In genomic region chr11:27703453-27703852, GRCh38 we compare ENCODE assay signal across 20 cellular contexts. TPM values are rescaled to one million over a fixed set of nuclear protein-coding genes. Genes with fewer than 3 reads are reported as not detected.
DNase-seq lines count a peak whose midpoint lies in the region; ATAC-seq, FAIRE-seq and TF ChIP-seq lines count a peak whose summit lies in the region.
"Had no signal": no experiment of that assay in that cellular context is flagged by ENCODE, and none has a peak within 500 bp of the region (broad histone marks: within the 10 kb centered on the region; RNA-seq: fewer than 3 reads in every experiment).

No MANE protein-coding gene starts in this region.

- peaks cover 20% of the 10 kb centered on the region; the same call in 2 of the 3 replicates for H3K4me1 ChIP-seq in A549
- H3K4me1 ChIP-seq in GM23338 (ENCODE audit: insufficient read depth): peaks cover 43% of the 10 kb centered on the region
- H3K4me1 ChIP-seq in RWPE2 (ENCODE audit: insufficient read depth, poor library complexity, severe bottlenecking): no peaks in the 10 kb centered on the region

- no peak for TF ChIP-seq POLR2A in A549 (IDR thresholded peaks at IDR 0.05; ENCODE audit: low read length)

- no peaks in the 10 kb centered on the region for H3K36me3 Mint-ChIP-seq in GM23338 (ENCODE audit: low read depth)

- peaks cover 26% of the 10 kb centered on the region for H3K4me1 Mint-ChIP-seq in GM23338

- H3K4me3 Mint-ChIP-seq in GM23338: no peak overlapping the region; the same call in 2 of the 3 replicates
- H3K4me3 Mint-ChIP-seq: activated CD4-positive, alpha-beta T cell treated with anti-CD3 and anti-CD28 coated beads for 36 hours; activated naive CD4-positive, alpha-beta T cell treated with anti-CD3 and anti-CD28 coated beads for 36 hours; endodermal cell; natural killer cell treated with Interleukin-12 subunit alpha and Interleukin-12 subunit beta and Interleukin-15 and Interleukin-18, amount 100 ng/mL, for 72 hours; T-helper 2 cell treated with Interferon-gamma antibody and Interleukin-4, amounts not matched to agents 5 μg/mL and 100 μg/mL, for 36 hours had no signal

- 28% methylated on average over 2 of the region's 2 CpGs for WGBS in A549 (ENCODE audit: missing lambda C conversion rate)

- POLR2A ChIA-PET in A549 (lab: Yijun Ruan, JAX): interaction anchor here (0.9 kb wide), 1 partner anchor 14 kb away, joined by 4 read pairs; no protein-coding TSS in a partner anchor

- no peak overlapping the region for H3K27ac Mint-ChIP-seq in GM23338
- H3K27ac Mint-ChIP-seq: activated CD4-positive, alpha-beta T cell treated with anti-CD3 and anti-CD28 coated beads for 36 hours; activated naive CD4-positive, alpha-beta T cell treated with anti-CD3 and anti-CD28 coated beads for 36 hours; endodermal cell; natural killer cell treated with Interleukin-12 subunit alpha and Interleukin-12 subunit beta and Interleukin-15 and Interleukin-18, amount 100 ng/mL, for 72 hours; T-helper 2 cell treated with Interferon-gamma antibody and Interleukin-4, amounts not matched to agents 5 μg/mL and 100 μg/mL, for 36 hours had no signal

- H4K20me1 ChIP-seq in GM23338 (replicated peaks; ENCODE audit: insufficient read depth): no peaks in the 10 kb centered on the region

- TF ChIP-seq CTCF in A549 (IDR thresholded peaks at IDR 0.05): peak; percentile 36
- TF ChIP-seq CTCF in GM23338 (conservative IDR thresholded peaks at IDR 0.05; ENCODE audit: low read depth in 2 of 2): no peak
- TF ChIP-seq CTCF in RWPE2 (IDR thresholded peaks at IDR 0.05; ENCODE audit: poor library complexity, severe bottlenecking): peak; percentile 48

- H3K27ac ChIP-seq in A549 (peak overlapping the region in 1 of 2 experiments; percentile 29; a peak in 1 of 6 replicates), GM23338 (ENCODE audit: low read depth) (no peak overlapping the region), RWPE2 (ENCODE audit: poor library complexity, severe bottlenecking) (no peak overlapping the region)
- H3K27ac ChIP-seq: uterus had no signal

- CTCF ChIA-PET in A549 (lab: Yijun Ruan, JAX): interaction anchor here (1.2 to 7.0 kb wide), 6 partner anchors 15 to 1633 kb away, joined by 3 to 95 read pairs (median 3); no protein-coding TSS in a partner anchor

- no peaks in the 10 kb centered on the region for H3K9me3 ChIP-seq in A549
- no peaks in the 10 kb centered on the region for H3K9me3 ChIP-seq in RWPE2 (ENCODE audit: severe bottlenecking)
- H3K9me3 ChIP-seq: uterus had no signal

- H3K9me3 Mint-ChIP-seq in GM23338: no peaks in the 10 kb centered on the region
- H3K9me3 Mint-ChIP-seq: activated naive CD4-positive, alpha-beta T cell treated with anti-CD3 and anti-CD28 coated beads for 36 hours; endodermal cell; T-helper 2 cell treated with Interferon-gamma antibody and Interleukin-4, amounts not matched to agents 5 μg/mL and 100 μg/mL, for 36 hours had no signal

- TF ChIP-seq RAD21 in A549 (conservative IDR thresholded peaks at IDR 0.05 in 1 of 2, IDR thresholded peaks at IDR 0.05 in 1 of 2): peak; percentile 51 to 56

- no peak for ATAC-seq in A549
- no peak for ATAC-seq in GM23338
- ATAC-seq in RWPE2 (ENCODE audit: low read depth): no peak
- ATAC-seq in GM19324 (IDR thresholded peaks at IDR 0.05; ENCODE audit: low FRiP score, unreplicated experiment): no peak
- ATAC-seq in GM21367 (IDR thresholded peaks at IDR 0.05; ENCODE audit: unreplicated experiment): no peak
- ATAC-seq: activated CD4-positive, alpha-beta T cell treated with anti-CD3 and anti-CD28 coated beads for 36 hours; natural killer cell treated with Interleukin-12 subunit alpha and Interleukin-12 subunit beta and Interleukin-15 and Interleukin-18, amount 100 ng/mL, for 72 hours had no signal

- H3K27me3 ChIP-seq in GM23338 (ENCODE audit: insufficient read depth) (peaks cover 27% of the 10 kb centered on the region), RWPE2 (ENCODE audit: insufficient read depth, poor library complexity, severe bottlenecking) (no peaks in the 10 kb centered on the region)

- no peak overlapping the region for H2AFZ ChIP-seq in GM23338

- no peak for FAIRE-seq in A549 (lab: Jason Lieb, UNC)
- FAIRE-seq: GM18507, islet of Langerhans had no signal

- H3K36me3 ChIP-seq in GM23338 (ENCODE audit: insufficient read depth): no peaks in the 10 kb centered on the region
- no peaks in the 10 kb centered on the region for H3K36me3 ChIP-seq in RWPE2 (ENCODE audit: low read depth)
- H3K36me3 ChIP-seq: uterus had no signal

- peak overlapping the region; percentile 14; the same call in 1 of the 3 replicates for H3K4me2 ChIP-seq in A549
- peak overlapping the region; percentile 87 for H3K4me2 ChIP-seq in GM23338

- H3F3A ChIP-seq in GM23338 (replicated peaks; ENCODE audit: low read depth): 0 out of 2 replicates have a peak, but pooled peaks cover 11% of the 10 kb centered on the region

- no peak for TF ChIP-seq EP300 in A549 (IDR thresholded peaks at IDR 0.05)

- H3K9me2 ChIP-seq in GM23338 (ENCODE audit: insufficient read depth): no peaks in the 10 kb centered on the region

- DNase-seq in A549 (ENCODE audit: low read depth in 1 of 2, low spot score in 1 of 2): peak in 1 of 2 experiments; percentile 44
- DNase-seq in GM23338 (ENCODE audit: low spot score): no peak
- no peak for DNase-seq in RWPE2 (ENCODE audit: low spot score)
- peak; percentile 91 for DNase-seq in fibroblast of peridontal ligament (ENCODE audit: extremely low read depth)
- no peak for DNase-seq in NCI-H510A (lab: John Stamatoyannopoulos, UW)
- no peak for DNase-seq in iPS-NIHi7 (ENCODE audit: extremely low spot score)
- DNase-seq: activated CD4-positive, alpha-beta T cell treated with anti-CD3 and anti-CD28 coated beads for 36 hours; activated naive CD4-positive, alpha-beta T cell treated with anti-CD3 and anti-CD28 coated beads for 36 hours; AML-193; endodermal cell; glutamatergic neuron; mammary epithelial cell; SHP77 treated with DMSO at 0.1 percent for 48 hours; uterus had no signal

- peaks cover 28% of the 10 kb centered on the region for H3K27me3 Mint-ChIP-seq in GM23338 (ENCODE audit: insufficient read depth, low read depth, poor library complexity)

- no peak overlapping the region for H3K4me3 ChIP-seq in A549
- peak overlapping the region; percentile 79 for H3K4me3 ChIP-seq in GM23338
- H3K4me3 ChIP-seq in RWPE2 (ENCODE audit: severe bottlenecking): no peak overlapping the region
- H3K4me3 ChIP-seq: uterus had no signal

- H3K79me2 ChIP-seq in GM23338 (replicated peaks; ENCODE audit: insufficient read depth): peaks cover 1% of the 10 kb centered on the region; the same call in 1 of the 2 replicates

TF ChIP-seq in A549, 52 proteins besides CTCF, POLR2A, EP300 and RAD21:
- no peak for TF ChIP-seq FOXS1 (CRISPR knock-in tag; IDR thresholded peaks at IDR 0.05)
- TF ChIP-seq ESRRA (IDR thresholded peaks at IDR 0.05; ENCODE audit: borderline replicate concordance, low read length): no peak
- TF ChIP-seq SMC3 (IDR thresholded peaks at IDR 0.05): peak; percentile 42; the same call in 2 of the 3 replicates
- no peak for TF ChIP-seq CHD2 (IDR thresholded peaks at IDR 0.05; ENCODE audit: low read length, partially characterized antibody)
- TF ChIP-seq ZNF302 (CRISPR knock-in tag; IDR thresholded peaks at IDR 0.05): no peak
- TF ChIP-seq ELK1 (IDR thresholded peaks at IDR 0.05; ENCODE audit: low read depth, low read length): no peak
- no peak for TF ChIP-seq CEBPB (IDR thresholded peaks at IDR 0.05)
- no peak for TF ChIP-seq BHLHE40 (IDR thresholded peaks at IDR 0.05; ENCODE audit: low read depth, low read length)
- peak; percentile 47 for TF ChIP-seq MAFK (IDR thresholded peaks at IDR 0.05; ENCODE audit: partially characterized antibody)

TF ChIP-seq in GM23338, 12 proteins besides CTCF, POLR2A, EP300 and RAD21 (continues in another document):
- no peak for TF ChIP-seq REST (IDR thresholded peaks at IDR 0.05; ENCODE audit: unreplicated experiment)
- TF ChIP-seq EZH2 (IDR thresholded peaks at IDR 0.05; ENCODE audit: low read depth, unreplicated experiment): no peak
- TF ChIP-seq NANOG (IDR thresholded peaks at IDR 0.05; ENCODE audit: borderline replicate concordance): no peak
- no peak for TF ChIP-seq ZNF114 (CRISPR knock-in tag; IDR thresholded peaks at IDR 0.05)

RNA-seq across cellular contexts. Expression of gene BDNF, which starts 3.2 kb away (rescaled TPM):
- polyA plus RNA-seq in A549 (2011; rRNA removed): 25.4 and 33.7 TPM in 2 replicates
- 11.5 and 13.1 TPM in 2 replicates for polyA plus RNA-seq in A549 (2012; cell fraction: cytosol; rRNA removed)
- 14.7 and 21.5 TPM in 2 replicates for polyA plus RNA-seq in A549 (2012; cell fraction: nucleus; rRNA removed)
- 15.6 to 18.8 TPM (median 16.4 TPM) in 3 replicates for polyA plus RNA-seq in A549 (2017; fragmentation: RNase III; extraction: RNeasy Plus Mini Kit Qiagen cat#74134 plus additional on column Dnase treatment)
- polyA minus RNA-seq in A549 (2011; rRNA and poly(A)+ RNA removed): 22.4 and 27.3 TPM in 2 replicates
- 5.1 and 6.8 TPM in 2 replicates for total RNA-seq in GM23338 (2014; rRNA removed; shearing (Covaris generic))
- polyA plus RNA-seq in GM23338 (2016; fragmentation: Nextera tagmentation; extraction: Ambion mirVana): 4.2 and 5.2 TPM in 2 replicates
- total RNA-seq: activated CD4-positive, alpha-beta T cell treated with anti-CD3 and anti-CD28 coated beads for 36 hours; activated naive CD4-positive, alpha-beta T cell treated with anti-CD3 and anti-CD28 coated beads for 36 hours; natural killer cell treated with Interleukin-12 subunit alpha and Interleukin-12 subunit beta and Interleukin-15 and Interleukin-18, amount 100 ng/mL, for 72 hours had no signal

Comparison
In these comparisons a context has a peak if more than half of its experiments do, and no peak if none do; other contexts are left out.
1. CTCF ChIP-seq: peak in A549 (single experiment) and RWPE2 (single experiment); none in GM23338 (0 of 2).